ENCODE assay signal across 2 cellular contexts in genomic region chr19:41505105-41505504, GRCh38.
TF ChIP-seq lines count a peak whose summit lies in the region.

No MANE protein-coding gene starts in this region.

TF ChIP-seq in HEK293, 187 proteins besides CTCF, POLR2A, EP300 and RAD21 (continued from another document):
- peak; percentile 65; the same call in 1 of the 2 replicates for TF ChIP-seq PRDM10 (tag by site-specific recombination; IDR thresholded peaks at IDR 0.05)
- TF ChIP-seq SCRT2 (tag by site-specific recombination; IDR thresholded peaks at IDR 0.05): no peak
- TF ChIP-seq ZSCAN23 (tag by site-specific recombination; IDR thresholded peaks at IDR 0.05): no peak
- TF ChIP-seq ZNF521 (tag by site-specific recombination; IDR thresholded peaks at IDR 0.05): no peak
TF ChIP-seq in HEK293: peak in this region for 1.

TF ChIP-seq in K562, 482 proteins besides CTCF, POLR2A, EP300 and RAD21 (continued from another document):
- peak; percentile 84 for TF ChIP-seq PRDM10 (IDR thresholded peaks at IDR 0.05; ENCODE audit: partially characterized antibody)
TF ChIP-seq in K562: peak in this region for 1.
